Comparison of ENCODE assay signal across 9 cellular contexts in the genomic region with DNA sequence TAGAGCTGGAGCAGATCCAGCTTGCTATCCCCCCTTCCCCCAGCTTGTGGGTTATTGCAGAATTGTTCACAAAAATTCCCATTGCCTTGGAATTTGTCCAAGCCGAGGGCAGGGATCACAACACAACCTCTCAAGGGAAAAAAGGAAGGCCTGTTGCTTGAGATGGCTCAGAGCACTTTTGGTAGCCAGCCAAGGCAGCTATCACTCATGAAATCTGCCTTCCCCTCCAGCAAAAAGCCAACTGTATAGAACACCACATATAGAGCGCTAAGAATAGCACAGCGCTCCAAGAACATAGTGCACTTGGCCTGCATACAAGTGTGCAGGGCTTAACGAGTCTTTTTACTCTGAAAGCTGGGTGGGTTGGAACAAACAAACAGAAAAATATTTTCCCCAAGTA. TPM values are rescaled to one million over a fixed set of nuclear protein-coding genes. Genes with fewer than 3 reads are reported as not detected.
DNase-seq lines count a peak whose midpoint lies in the region; ATAC-seq, FAIRE-seq and TF ChIP-seq lines count a peak whose summit lies in the region.
"Had no signal": no experiment of that assay in that cellular context is flagged by ENCODE, and none has a peak within 500 bp of the region (broad histone marks: within the 10 kb centered on the region; RNA-seq: fewer than 3 reads in every experiment).

No MANE protein-coding gene starts in this region.

- FAIRE-seq in H54 (lab: Jason Lieb, UNC) = no peak
- FAIRE-seq: endometrium had no signal

- intact Hi-C loops in esophagus muscularis mucosa (cut with DNase I) = loop anchor here (5.0 to 10.0 kb wide), 2 partner anchors 141 to 234 kb away; no protein-coding TSS in a partner anchor
- intact Hi-C loops in gastrocnemius medialis (cut with DNase I; ENCODE audit: low total_unique reads) = loop anchor here (5.0 kb wide), 2 partner anchors 509 to 611 kb away; partner anchors contain the start of gene RPS19BP1

- WGBS in esophagus muscularis mucosa = 18% methylated on average over 4 of the region's 4 CpGs

- H3K9me3 ChIP-seq in HAP-1 (no peaks in the 10 kb centered on the region), esophagus muscularis mucosa (no peaks in the 10 kb centered on the region), gastrocnemius medialis (no peaks in the 10 kb centered on the region)

- H3K36me3 ChIP-seq in HAP-1 (replicated peaks) (no peaks in the 10 kb centered on the region), esophagus muscularis mucosa (no peaks in the 10 kb centered on the region), gastrocnemius medialis (no peaks in the 10 kb centered on the region)

- H3K4me1 ChIP-seq in HAP-1 (peaks cover 18% of the 10 kb centered on the region), esophagus muscularis mucosa (peaks cover 43 to 60% (median 51%) of the 10 kb centered on the region in 4 donors), gastrocnemius medialis (peaks cover 37 to 43% of the 10 kb centered on the region in 2 donors)

- peaks cover 4% of the 10 kb centered on the region for H3K36me3 Mint-ChIP-seq in activated CD4-positive, alpha-beta memory T cell treated with anti-CD3 and anti-CD28 coated beads, Interleukin-2, amount 10 ng/mL, durations not matched to agents 7 days and 5 days (ENCODE audit: low read depth)

- H3K27me3 Mint-ChIP-seq in activated CD4-positive, alpha-beta memory T cell treated with anti-CD3 and anti-CD28 coated beads, Interleukin-2, amount 10 ng/mL, durations not matched to agents 7 days and 5 days = peaks cover 19% of the 10 kb centered on the region

- H3K9me3 Mint-ChIP-seq in activated CD4-positive, alpha-beta memory T cell treated with anti-CD3 and anti-CD28 coated beads, Interleukin-2, amount 10 ng/mL, durations not matched to agents 7 days and 5 days = no peaks in the 10 kb centered on the region

- H3K4me1 Mint-ChIP-seq in activated CD4-positive, alpha-beta memory T cell treated with anti-CD3 and anti-CD28 coated beads, Interleukin-2, amount 10 ng/mL, durations not matched to agents 7 days and 5 days = peaks cover 11% of the 10 kb centered on the region

- no peak for TF ChIP-seq EP300 in esophagus muscularis mucosa (IDR thresholded peaks at IDR 0.05)

- POLR2A ChIA-PET in activated CD4-positive, alpha-beta memory T cell treated with anti-CD3 and anti-CD28 coated beads, Interleukin-2, amount 10 ng/mL, durations not matched to agents 7 days and 5 days (lab: Charles Lee) = interaction anchor here (0.9 to 3.8 kb wide), 5 partner anchors 15 to 307 kb away, joined by 3 to 23 read pairs (median 5); partner anchors contain the start of genes ADSL and TNRC6B

- CTCF ChIA-PET in activated CD4-positive, alpha-beta memory T cell treated with anti-CD3 and anti-CD28 coated beads, Interleukin-2, amount 10 ng/mL, durations not matched to agents 7 days and 5 days (lab: Charles Lee) = interaction anchor here (0.7 to 6.9 kb wide), 4 partner anchors 16 to 543 kb away, joined by 3 to 59 read pairs (median 22); no protein-coding TSS in a partner anchor

- H3K4me3 Mint-ChIP-seq in activated CD4-positive, alpha-beta memory T cell treated with anti-CD3 and anti-CD28 coated beads, Interleukin-2, amount 10 ng/mL, durations not matched to agents 7 days and 5 days = no peak overlapping the region

- no peak for ATAC-seq in gastrocnemius medialis
- no peak for ATAC-seq in HG03442 (IDR thresholded peaks at IDR 0.05; ENCODE audit: unreplicated experiment)

- TF ChIP-seq POLR2A in esophagus muscularis mucosa (IDR thresholded peaks at IDR 0.05; ENCODE audit: low read depth) (no peak), gastrocnemius medialis (IDR thresholded peaks at IDR 0.05) (no peak), H54 (IDR thresholded peaks at IDR 0.05; ENCODE audit: low read depth, low read length) (no peak)

- H3K4me3 ChIP-seq in HAP-1 = no peak overlapping the region
- no peak overlapping the region for H3K4me3 ChIP-seq in esophagus muscularis mucosa
- no peak overlapping the region for H3K4me3 ChIP-seq in gastrocnemius medialis

- in situ Hi-C loops in HAP-1 (cut with MboI; ENCODE audit: low sequenced_read_pairs) (loop anchor here (10.0 to 25.0 kb wide), 3 partner anchors 144 to 879 kb away; partner anchors contain the start of genes ADSL and CBX7), gastrocnemius medialis (cut with MboI; ENCODE audit: low sequenced_read_pairs in 4 of 4) (loop anchor here in 3 of 4 donors (10.0 to 25.0 kb wide), 3 partner anchors 134 to 504 kb away; partner anchors contain the start of genes ADSL (in 3 of the 3), RPS19BP1 (in 1 of the 3) and TNRC6B (in 1 of the 3))

- H3K27ac ChIP-seq in esophagus muscularis mucosa (replicated peaks in 1 of 4) = peak overlapping the region; percentile 65 to 98 (median 94)
- H3K27ac ChIP-seq in gastrocnemius medialis = peak overlapping the region in 3 of 4 donors; percentile 31 to 61 (median 41)

- no peak for TF ChIP-seq CTCF in esophagus muscularis mucosa (IDR thresholded peaks at IDR 0.05)
- no peak for TF ChIP-seq CTCF in gastrocnemius medialis (IDR thresholded peaks at IDR 0.05 in 4 of 5, conservative IDR thresholded peaks at IDR 0.05 in 1 of 5)
- TF ChIP-seq CTCF in GM10266 (IDR thresholded peaks at IDR 0.05; ENCODE audit: control insufficient read depth, insufficient read depth, low read depth, missing control alignments) = no peak

- H3K27ac Mint-ChIP-seq in activated CD4-positive, alpha-beta memory T cell treated with anti-CD3 and anti-CD28 coated beads, Interleukin-2, amount 10 ng/mL, durations not matched to agents 7 days and 5 days = no peak overlapping the region

- DNase-seq in HAP-1 (ENCODE audit: low spot score in 2 of 2) = peak; percentile 52 to 70
- DNase-seq in NCI-H446 (lab: John Stamatoyannopoulos, UW) = peak; percentile 47 to 79
- DNase-seq in esophagus muscularis mucosa (ENCODE audit: extremely low spot score) = no peak
- peak; percentile 16 to 43 for DNase-seq in gastrocnemius medialis
- DNase-seq in H54 (ENCODE audit: insufficient read length, low spot score) = no peak
- DNase-seq in activated CD4-positive, alpha-beta memory T cell treated with anti-CD3 and anti-CD28 coated beads, Interleukin-2, amount 10 ng/mL, durations not matched to agents 7 days and 5 days = no peak
- no peak for DNase-seq in GM10266 (ENCODE audit: extremely low spot score)

- no peaks in the 10 kb centered on the region; the same call in none of the 2 replicates for H3K27me3 ChIP-seq in HAP-1 (ENCODE audit: low read depth)
- H3K27me3 ChIP-seq in esophagus muscularis mucosa = peaks cover 0 to 9% (median 0%) of the 10 kb centered on the region in 4 donors
- no peaks in the 10 kb centered on the region for H3K27me3 ChIP-seq in gastrocnemius medialis

RNA-seq across cellular contexts. Expression of gene FAM83F, which starts 46.2 kb away (rescaled TPM):
- under 1 TPM; 0.19 to 0.66 (median 0.41) TPM for total RNA-seq in esophagus muscularis mucosa
- total RNA-seq in gastrocnemius medialis = under 1 TPM in 3 of 4 donors, not detected in 1; 0.02 to 0.15 (median 0.07) TPM
- not detected for total RNA-seq in activated CD4-positive, alpha-beta memory T cell treated with anti-CD3 and anti-CD28 coated beads, Interleukin-2, amount 10 ng/mL, durations not matched to agents 7 days and 5 days

Comparison
In these comparisons a context has a peak if more than half of its experiments do, and no peak if none do; other contexts are left out.
1. DNase-seq: peak in HAP-1 (2 of 2), NCI-H446 (2 of 2) and gastrocnemius medialis (2 of 2); none in esophagus muscularis mucosa (single experiment), H54 (single experiment), activated CD4-positive, alpha-beta memory T cell treated with anti-CD3 and anti-CD28 coated beads, Interleukin-2, amount 10 ng/mL, durations not matched to agents 7 days and 5 days (single experiment) and GM10266 (single experiment).